ENCODE assay signal across 8 cellular contexts in the genomic region with DNA sequence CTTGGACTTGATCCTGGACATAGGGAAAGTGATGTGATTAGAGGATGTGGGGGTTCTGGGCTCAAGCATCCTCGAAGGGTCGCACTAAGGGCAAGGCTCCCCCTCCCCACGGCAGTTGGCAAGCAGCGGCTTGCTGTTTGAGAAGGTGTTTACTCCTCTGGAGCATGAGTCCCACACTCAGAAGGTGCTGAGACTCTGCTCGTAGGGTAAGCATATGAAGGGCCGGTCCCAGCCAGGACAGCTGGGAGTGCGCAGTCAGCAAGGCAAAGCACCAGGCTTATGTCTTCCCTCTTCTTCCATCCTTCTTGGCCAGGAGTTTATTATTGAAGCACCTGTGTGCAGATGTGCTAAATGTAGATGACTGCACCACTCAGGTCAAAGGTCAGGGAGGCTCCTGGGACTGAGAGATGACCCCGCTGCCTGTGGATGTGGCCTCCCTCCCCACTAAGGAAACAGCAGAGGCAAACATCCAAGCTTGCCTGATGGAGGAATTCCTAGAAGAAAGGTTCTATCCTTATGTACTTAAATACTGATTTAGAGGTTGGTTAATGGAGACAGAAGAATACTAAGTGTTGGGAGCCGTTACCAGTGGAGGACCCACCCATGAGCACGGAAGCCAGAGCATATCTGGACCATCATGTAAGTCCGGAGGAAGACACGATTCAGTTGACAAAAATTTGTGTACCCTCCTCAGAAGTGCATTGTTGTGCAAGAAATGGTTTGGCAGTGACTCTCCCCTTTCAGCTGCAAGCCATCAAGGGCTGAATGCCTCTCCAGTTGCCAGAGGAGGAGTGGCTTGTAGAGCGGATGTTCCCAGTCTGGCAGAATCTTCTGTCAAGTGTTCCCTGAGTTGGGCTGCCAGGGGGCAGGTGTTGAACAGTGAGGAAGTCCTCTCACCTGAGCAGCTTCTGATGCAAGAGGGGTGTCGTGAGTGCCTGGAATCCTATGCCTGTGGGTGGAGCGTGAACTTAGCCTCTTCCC. TPM values are rescaled to one million over a fixed set of nuclear protein-coding genes. Genes with fewer than 3 reads are reported as not detected.
A peak's percentile ranks its signal among the peaks of the same experiment; 100 is the strongest.
DNase-seq lines count a peak whose midpoint lies in the region; ATAC-seq, FAIRE-seq and TF ChIP-seq lines count a peak whose summit lies in the region.
"Had no signal": no experiment of that assay in that cellular context is flagged by ENCODE, and none has a peak within 500 bp of the region (broad histone marks: within the 10 kb centered on the region; RNA-seq: fewer than 3 reads in every experiment).

No MANE protein-coding gene starts in this region.

- H3K27me3 ChIP-seq in KMS-11 (ENCODE audit: insufficient read depth, low read depth) = no peaks in the 10 kb centered on the region
- no peaks in the 10 kb centered on the region for H3K27me3 ChIP-seq in suprapubic skin
- H3K27me3 ChIP-seq: SJSA1 had no signal

- CTCF ChIA-PET in OCI-LY7 (lab: Charles Lee; ENCODE audit: unreplicated experiment) = no interaction called here
- CTCF ChIA-PET in activated CD8-positive, alpha-beta T cell treated with anti-CD3 and anti-CD28 coated beads for 36 hours (lab: Charles Lee) = interaction anchor here (1.0 kb wide), 1 partner anchor 148 kb away, joined by 4 read pairs; no protein-coding TSS in a partner anchor

- H3K36me3 ChIP-seq in KMS-11 (ENCODE audit: insufficient read depth) (no peaks in the 10 kb centered on the region), kidney (ENCODE audit: control insufficient read depth in 1 of 2, insufficient read depth in 2 of 2, low read length in 2 of 2) (no peaks in the 10 kb centered on the region), suprapubic skin (no peaks in the 10 kb centered on the region), OCI-LY7 (ENCODE audit: insufficient read depth, low read length) (no peaks in the 10 kb centered on the region)
- H3K36me3 ChIP-seq: SJSA1 had no signal

- H3K4me2 ChIP-seq in KMS-11 (peak overlapping the region; percentile 72; the same call in 1 of the 2 replicates), OCI-LY7 (ENCODE audit: low read length) (no peak overlapping the region)

- H3K4me3 ChIP-seq in KMS-11 (IDR thresholded peaks at IDR 0.05; ENCODE audit: insufficient read depth, low read depth, low read length) (no peak overlapping the region), astrocyte of the spinal cord (ENCODE audit: low read depth, low read length) (no peak overlapping the region), kidney (ENCODE audit: low read length in 2 of 2) (no peak overlapping the region), suprapubic skin (no peak overlapping the region), OCI-LY7 (ENCODE audit: low read depth, low read length, poor library complexity, severe bottlenecking) (no peak overlapping the region)
- H3K4me3 ChIP-seq: SJSA1 had no signal

- no peak for FAIRE-seq in kidney (lab: Jason Lieb, UNC)

- no peak for TF ChIP-seq EP300 in suprapubic skin (IDR thresholded peaks at IDR 0.05)

- peaks cover 18% of the 10 kb centered on the region for H3K4me1 Mint-ChIP-seq in activated CD8-positive, alpha-beta T cell treated with anti-CD3 and anti-CD28 coated beads for 36 hours (ENCODE audit: low read depth)

- in situ Hi-C loops in astrocyte of the spinal cord (cut with HindIII; ENCODE audit: low sequenced_read_pairs) = no loop called here

- H3K27ac ChIP-seq in KMS-11 = peak overlapping the region; percentile 97; the same call in 1 of the 2 replicates
- no peak overlapping the region for H3K27ac ChIP-seq in kidney (ENCODE audit: low read depth in 2 of 2, low read length in 2 of 2)
- peak overlapping the region; percentile 81 for H3K27ac ChIP-seq in suprapubic skin
- H3K27ac ChIP-seq in OCI-LY7 (ENCODE audit: low read depth, low read length, poor library complexity, severe bottlenecking) = no peak overlapping the region
- H3K27ac ChIP-seq: SJSA1 had no signal

- H2AFZ ChIP-seq in KMS-11 (ENCODE audit: low read depth) = no peak overlapping the region; the same call in 1 of the 2 replicates
- no peak overlapping the region for H2AFZ ChIP-seq in OCI-LY7 (ENCODE audit: low read length)

- POLR2A ChIA-PET in OCI-LY7 (lab: Charles Lee) = no interaction called here
- POLR2A ChIA-PET in activated CD8-positive, alpha-beta T cell treated with anti-CD3 and anti-CD28 coated beads for 36 hours (lab: Charles Lee) = interaction anchor here (0.6 kb wide), 1 partner anchor 37 kb away, joined by 3 read pairs; no protein-coding TSS in a partner anchor

- BruUV-seq in OCI-LY7 (replicated peaks; lab: Mats Ljungman, UMichigan) = no TSS peak

- no peaks in the 10 kb centered on the region for H3K79me2 ChIP-seq in KMS-11 (ENCODE audit: insufficient read depth, low read depth)
- H3K79me2 ChIP-seq in OCI-LY7 (ENCODE audit: insufficient read depth, low read depth, low read length) = no peaks in the 10 kb centered on the region

- H3K9me2 ChIP-seq in OCI-LY7 (ENCODE audit: insufficient read depth, low read length) = no peaks in the 10 kb centered on the region

- H3K4me3 Mint-ChIP-seq in activated CD8-positive, alpha-beta T cell treated with anti-CD3 and anti-CD28 coated beads for 36 hours = no peak overlapping the region

- H3K36me3 Mint-ChIP-seq in activated CD8-positive, alpha-beta T cell treated with anti-CD3 and anti-CD28 coated beads for 36 hours (ENCODE audit: low read depth) = no peaks in the 10 kb centered on the region

- WGBS in suprapubic skin = 58% methylated on average over 15 of the region's 15 CpGs

- no peak overlapping the region for H3K9ac ChIP-seq in KMS-11
- no peak overlapping the region for H3K9ac ChIP-seq in kidney (ENCODE audit: low read length in 2 of 2)

- no peak for ATAC-seq in activated CD8-positive, alpha-beta T cell treated with anti-CD3 and anti-CD28 coated beads for 36 hours
- no peak for ATAC-seq in HG03520 (IDR thresholded peaks at IDR 0.05; ENCODE audit: unreplicated experiment)

- TF ChIP-seq CTCF in KMS-11 (conservative IDR thresholded peaks at IDR 0.05; ENCODE audit: low read depth, low read length) = no peak
- no peak for TF ChIP-seq CTCF in astrocyte of the spinal cord (IDR thresholded peaks at IDR 0.05; ENCODE audit: low read depth, low read length)
- TF ChIP-seq CTCF in kidney (IDR thresholded peaks at IDR 0.05; ENCODE audit: borderline replicate concordance, extremely low read depth, insufficient read depth) = no peak
- no peak for TF ChIP-seq CTCF in suprapubic skin (IDR thresholded peaks at IDR 0.05)
- no peak for TF ChIP-seq CTCF in OCI-LY7 (conservative IDR thresholded peaks at IDR 0.05; ENCODE audit: low read length)
- TF ChIP-seq CTCF in activated CD8-positive, alpha-beta T cell treated with anti-CD3 and anti-CD28 coated beads for 36 hours (IDR thresholded peaks at IDR 0.05) = no peak

- DNase-seq in astrocyte of the spinal cord (ENCODE audit: low read depth, low spot score) (peak; percentile 86), kidney (peak; percentile 92), suprapubic skin (ENCODE audit: low spot score in 2 of 2) (peak; percentile 85 to 89), OCI-LY7 (ENCODE audit: low spot score) (no peak)
- no peak for DNase-seq in activated CD8-positive, alpha-beta T cell treated with anti-CD3 and anti-CD28 coated beads for 36 hours

- H3K27ac Mint-ChIP-seq in activated CD8-positive, alpha-beta T cell treated with anti-CD3 and anti-CD28 coated beads for 36 hours = no peak overlapping the region

- TF ChIP-seq POLR2A in suprapubic skin (IDR thresholded peaks at IDR 0.05) = no peak

- peaks cover 56% of the 10 kb centered on the region for H3K4me1 ChIP-seq in KMS-11 (ENCODE audit: low read depth, poor library complexity, severe bottlenecking)
- H3K4me1 ChIP-seq in kidney (ENCODE audit: control insufficient read depth in 1 of 2, insufficient read depth in 1 of 2, low read depth in 1 of 2, low read length in 2 of 2) = peaks cover 27 to 30% of the 10 kb centered on the region in 2 donors
- H3K4me1 ChIP-seq in suprapubic skin = peaks cover 35% of the 10 kb centered on the region
- H3K4me1 ChIP-seq in OCI-LY7 (ENCODE audit: insufficient read depth, low read length, poor library complexity, severe bottlenecking) = no peaks in the 10 kb centered on the region

- H4K20me1 ChIP-seq in KMS-11 (ENCODE audit: insufficient read depth) = no peaks in the 10 kb centered on the region
- no peaks in the 10 kb centered on the region for H4K20me1 ChIP-seq in OCI-LY7 (ENCODE audit: insufficient read depth, low read length)

- H3K9me3 Mint-ChIP-seq in activated CD8-positive, alpha-beta T cell treated with anti-CD3 and anti-CD28 coated beads for 36 hours = no peaks in the 10 kb centered on the region

- no peaks in the 10 kb centered on the region for H3K27me3 Mint-ChIP-seq in activated CD8-positive, alpha-beta T cell treated with anti-CD3 and anti-CD28 coated beads for 36 hours

- H3K9me3 ChIP-seq in kidney (ENCODE audit: control insufficient read depth in 1 of 2, low read length in 2 of 2) (no peaks in the 10 kb centered on the region), suprapubic skin (no peaks in the 10 kb centered on the region), OCI-LY7 (ENCODE audit: low read length) (no peaks in the 10 kb centered on the region)
- H3K9me3 ChIP-seq: SJSA1 had no signal

- intact Hi-C loops in kidney (cut with DNase I) (no loop called here), OCI-LY7 (cut with micrococcal nuclease; ENCODE audit: unreplicated experiment) (no loop called here)
- intact Hi-C loops in activated CD8-positive, alpha-beta T cell treated with anti-CD3 and anti-CD28 coated beads for 36 hours (cut with micrococcal nuclease) = no loop called here

RNA-seq across cellular contexts. Expression of a gene that starts 27.2 kb away (rescaled TPM):
- 19.0 TPM for total RNA-seq in kidney
- 38.2 TPM for polyA plus RNA-seq in kidney (ENCODE audit: insufficient read depth, low read depth, low replicate concordance)
- 10 to 100 TPM; 14.7 to 21.9 (median 21.4) TPM for total RNA-seq in suprapubic skin
- total RNA-seq in OCI-LY7 (2014; rRNA removed; shearing (Covaris generic)) = 40.5 and 47.8 TPM in 2 replicates
- 45.7 and 45.8 TPM in 2 replicates for total RNA-seq in OCI-LY7 (2022)
- total RNA-seq in activated CD8-positive, alpha-beta T cell treated with anti-CD3 and anti-CD28 coated beads for 36 hours = 10 to 100 TPM; 38.2 to 41.1 TPM

Comparison
In these comparisons a context has a peak if more than half of its experiments do, and no peak if none do; other contexts are left out.
1. H3K27ac ChIP-seq: peak in KMS-11 (single experiment) and suprapubic skin (single experiment); none in kidney (0 of 2) and OCI-LY7 (single experiment).
2. DNase-seq: peak in astrocyte of the spinal cord (single experiment), kidney (single experiment) and suprapubic skin (2 of 2); none in OCI-LY7 (single experiment) and activated CD8-positive, alpha-beta T cell treated with anti-CD3 and anti-CD28 coated beads for 36 hours (single experiment).